In genomic region chr6:110814488-110815259, GRCh38 we compare ENCODE assay signal across 8 cellular contexts. TPM values are rescaled to one million over a fixed set of nuclear protein-coding genes. Genes with fewer than 3 reads are reported as not detected.
A peak's percentile ranks its signal among the peaks of the same experiment; 100 is the strongest.
DNase-seq lines count a peak whose midpoint lies in the region; ATAC-seq and TF ChIP-seq lines count a peak whose summit lies in the region.

No MANE protein-coding gene starts in this region.

- TF ChIP-seq POLR2A in ovary (IDR thresholded peaks at IDR 0.05) (no peak), transverse colon (IDR thresholded peaks at IDR 0.05) (peak; percentile 1)

- in situ Hi-C loops in transverse colon (cut with MboI; ENCODE audit: low pct_ligation_motif_present in 1 of 4, low pct_unique_long_range_greater_than_20kb in 1 of 4, low sequenced_read_pairs in 3 of 4): loop anchor here in 2 of 4 donors (10.0 to 25.0 kb wide), 3 partner anchors 60 to 170 kb away; partner anchors contain the start of genes AMD1 (in 1 of the 2) and RPF2 (in 1 of the 2)

- H3K27ac ChIP-seq in SJCRH30 (peak overlapping the region; percentile 83), ovary (peak overlapping the region; percentile 90 to 93), transverse colon (peak overlapping the region; percentile 92 to 98 (median 95))

- DNase-seq in CD1c-positive myeloid dendritic cell (ENCODE audit: extremely low spot score) (peak; percentile 81), HS-27A (ENCODE audit: low read depth) (peak; percentile 29), SJCRH30 (peak; percentile 58 to 62), Right ventricle myocardium inferior (ENCODE audit: missing footprints) (peak; percentile 82), ovary (peak in 4 of 5 donors; percentile 44 to 73 (median 63)), transverse colon (peak; percentile 61)

- H3K27ac Mint-ChIP-seq in activated naive CD8-positive, alpha-beta T cell: peak overlapping the region; percentile 98

- H3K36me3 ChIP-seq in SJCRH30 (no peaks in the 10 kb centered on the region), ovary (no peaks in the 10 kb centered on the region), transverse colon (no peaks in the 10 kb centered on the region)

- TF ChIP-seq CTCF in ovary (IDR thresholded peaks at IDR 0.05) (no peak), transverse colon (IDR thresholded peaks at IDR 0.05) (no peak)

- ATAC-seq in GM19438 (IDR thresholded peaks at IDR 0.05; ENCODE audit: low read depth, unreplicated experiment) (peak; percentile 6), Right ventricle myocardium inferior (peak; percentile 18)

- no peaks in the 10 kb centered on the region for H3K27me3 Mint-ChIP-seq in activated naive CD8-positive, alpha-beta T cell

- no peaks in the 10 kb centered on the region for H3K9me3 ChIP-seq in SJCRH30 (replicated peaks)
- no peaks in the 10 kb centered on the region for H3K9me3 ChIP-seq in ovary
- no peaks in the 10 kb centered on the region for H3K9me3 ChIP-seq in transverse colon

- H3K4me3 ChIP-seq in SJCRH30 (peak overlapping the region; percentile 84), ovary (peak overlapping the region; percentile 78), transverse colon (peak overlapping the region; percentile 62 to 96 (median 76))

- TF ChIP-seq EP300 in ovary (IDR thresholded peaks at IDR 0.05): no peak
- no peak for TF ChIP-seq EP300 in transverse colon (IDR thresholded peaks at IDR 0.05; ENCODE audit: low read depth)

- H3K9me3 Mint-ChIP-seq in activated naive CD8-positive, alpha-beta T cell (ENCODE audit: low read depth): no peaks in the 10 kb centered on the region

- intact Hi-C loops in Right ventricle myocardium inferior (cut with DNase I) (loop anchor here (1.0 to 10.0 kb wide), 5 partner anchors 60 to 399 kb away; partner anchors contain the start of genes AMD1, DDO and GTF3C6), ovary (cut with DNase I) (loop anchor here in 3 of 4 donors (2.0 to 10.0 kb wide), 2 partner anchors 60 kb away; partner anchors contain the start of gene AMD1 (in 3 of the 3)), transverse colon (cut with DNase I; ENCODE audit: low total_unique reads) (loop anchor here (2.0 kb wide), 1 partner anchor 60 kb away; the partner anchor contains the start of gene AMD1)

- no peaks in the 10 kb centered on the region for H3K36me3 Mint-ChIP-seq in activated naive CD8-positive, alpha-beta T cell

- WGBS in ovary, 3 donors: 0% methylated on average over 61 to 100 of the region's 100 CpGs
- 0 to 1% methylated on average over 2 to 96 of the region's 100 CpGs for WGBS in transverse colon (ENCODE audit: low coverage in 1 of 2), 2 donors

- H3K4me1 Mint-ChIP-seq in activated naive CD8-positive, alpha-beta T cell (ENCODE audit: low read depth): peaks cover 22% of the 10 kb centered on the region

- peak overlapping the region; percentile 99 for H3K4me3 Mint-ChIP-seq in activated naive CD8-positive, alpha-beta T cell

- H3K27me3 ChIP-seq in SJCRH30: no peaks in the 10 kb centered on the region
- no peaks in the 10 kb centered on the region for H3K27me3 ChIP-seq in ovary
- H3K27me3 ChIP-seq in transverse colon: no peaks in the 10 kb centered on the region

- H3K4me1 ChIP-seq in SJCRH30: peaks cover 9% of the 10 kb centered on the region
- peaks cover 3% of the 10 kb centered on the region for H3K4me1 ChIP-seq in ovary (ENCODE audit: insufficient read depth)
- H3K4me1 ChIP-seq in transverse colon: peaks cover 0 to 23% (median 12%) of the 10 kb centered on the region in 4 donors

RNA-seq across cellular contexts. Expression of gene CDK19, which starts 0.6 kb away (rescaled TPM):
- total RNA-seq in SJCRH30 (2014; rRNA removed; shearing (Covaris generic)): 19.0 and 22.2 TPM in 2 replicates
- total RNA-seq in Right ventricle myocardium inferior: 11.5 TPM
- total RNA-seq in ovary: 10 to 100 TPM in 6 of 7 donors, 1 to 10 TPM in 1; 9.8 to 20.8 (median 18.1) TPM
- 10 to 100 TPM; 12.6 to 15.7 TPM for polyA plus RNA-seq in ovary
- 10 to 100 TPM in 3 of 4 donors, 1 to 10 TPM in 1; 7.0 to 18.6 (median 14.7) TPM for total RNA-seq in transverse colon

RNA-seq across cellular contexts. Expression of gene AMD1, which starts 59.9 kb away (rescaled TPM):
- 181 and 193 TPM in 2 replicates for total RNA-seq in SJCRH30 (2014; rRNA removed; shearing (Covaris generic))
- total RNA-seq in Right ventricle myocardium inferior (84.9 TPM), ovary (10 to 100 TPM; 56.2 to 67.8 (median 61.0) TPM), transverse colon (10 to 100 TPM; 50.7 to 86.4 (median 75.1) TPM)
- 10 to 100 TPM; 24.4 to 38.4 TPM for polyA plus RNA-seq in ovary

Comparison
In these comparisons a context has a peak if more than half of its experiments do, and no peak if none do; other contexts are left out.
1. Peak in every context shown above with its lines: DNase-seq, ATAC-seq, H3K4me3 ChIP-seq and H3K27ac ChIP-seq.
2. DNase-seq: peak in every context shown above with its lines; median percentile 82 in Right ventricle myocardium inferior; 81 in CD1c-positive myeloid dendritic cell; 63 in ovary; 61 in transverse colon; 60 in SJCRH30; 29 in HS-27A.